In the genomic region with DNA sequence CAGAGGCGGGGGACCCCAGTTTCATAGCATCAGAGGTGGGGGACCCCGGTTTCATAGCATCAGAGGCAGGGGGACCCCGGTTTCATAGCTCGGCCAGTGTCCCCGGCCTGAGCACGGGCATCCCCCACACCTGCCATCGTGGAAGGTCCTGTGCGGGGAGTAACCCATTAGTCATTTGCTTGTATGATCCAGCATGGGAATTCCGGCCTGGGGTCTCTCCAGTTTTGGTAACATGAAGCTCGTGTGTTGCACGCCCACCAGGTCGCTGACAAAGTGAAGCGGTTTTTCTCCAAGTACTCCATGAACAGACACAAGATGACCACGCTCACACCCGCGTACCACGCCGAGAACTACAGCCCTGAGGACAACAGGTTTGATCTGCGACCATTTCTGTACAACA, we compare ENCODE assay signal across 21 cellular contexts. TPM values are rescaled to one million over a fixed set of nuclear protein-coding genes. Genes with fewer than 3 reads are reported as not detected.
"Had no signal": no experiment of that assay in that cellular context is flagged by ENCODE, and none has a peak within 500 bp of the region (broad histone marks: within the 10 kb centered on the region; RNA-seq: fewer than 3 reads in every experiment).

No MANE protein-coding gene starts in this region.

- H3K4me3 ChIP-seq: coronary artery, left lung, ovary, thyroid gland had no signal

- H3K4me1 Mint-ChIP-seq: activated B cell treated with CpG ODN at 0.5 μM for 24 hours, brain had no signal

- H3K4me1 ChIP-seq: foreskin keratinocyte had no signal

- H3K9me3 Mint-ChIP-seq: activated B cell treated with CpG ODN at 0.5 μM for 24 hours; activated naive CD4-positive, alpha-beta T cell treated with anti-CD3 and anti-CD28 coated beads for 36 hours; activated T-cell treated with anti-CD3 and anti-CD28 coated beads, Interleukin-2, amount 50 U/mL, for 24 hours; brain; central memory CD8-positive, alpha-beta T cell; naive B cell; stimulated activated naive B cell treated with anti-CD40 and anti-IgM and Interleukin-4, amounts not matched to agents 10 μg/mL and 1 μg/mL and 100 μg/mL, for 72 hours had no signal

- H3K27ac Mint-ChIP-seq: activated B cell treated with CpG ODN at 0.5 μM for 24 hours; activated naive CD4-positive, alpha-beta T cell treated with anti-CD3 and anti-CD28 coated beads for 36 hours; activated T-cell treated with anti-CD3 and anti-CD28 coated beads, Interleukin-2, amount 50 U/mL, for 24 hours; naive B cell; stimulated activated naive B cell treated with anti-CD40 and anti-IgM and Interleukin-4, amounts not matched to agents 10 μg/mL and 1 μg/mL and 100 μg/mL, for 72 hours had no signal

- H3K4me3 Mint-ChIP-seq: activated B cell treated with CpG ODN at 0.5 μM for 24 hours; activated naive CD4-positive, alpha-beta T cell treated with anti-CD3 and anti-CD28 coated beads for 36 hours; activated T-cell treated with anti-CD3 and anti-CD28 coated beads, Interleukin-2, amount 50 U/mL, for 24 hours; brain; central memory CD8-positive, alpha-beta T cell; naive B cell; stimulated activated naive B cell treated with anti-CD40 and anti-IgM and Interleukin-4, amounts not matched to agents 10 μg/mL and 1 μg/mL and 100 μg/mL, for 72 hours had no signal

- DNase-seq: activated CD4-positive, alpha-beta T cell treated with anti-CD3 and anti-CD28 coated beads for 4 hours; activated naive CD4-positive, alpha-beta T cell treated with anti-CD3 and anti-CD28 coated beads for 36 hours; activated T-cell treated with anti-CD3 and anti-CD28 coated beads, Interleukin-2, amount 50 U/mL, for 24 hours; foreskin keratinocyte; hypothalamus; left lung; naive B cell; ovary; stimulated activated naive B cell treated with anti-CD40 and anti-IgM and Interleukin-4, amounts not matched to agents 10 μg/mL and 1 μg/mL and 100 μg/mL, for 72 hours; T-helper 1 cell; T-helper 9 cell; thyroid gland had no signal

- H3K9me3 ChIP-seq: left lung, ovary, thyroid gland had no signal

- H3K27me3 ChIP-seq: foreskin keratinocyte, left lung, ovary, thyroid gland had no signal

- H3K27me3 Mint-ChIP-seq: activated B cell treated with CpG ODN at 0.5 μM for 24 hours; activated T-cell treated with anti-CD3 and anti-CD28 coated beads, Interleukin-2, amount 50 U/mL, for 24 hours; brain; central memory CD8-positive, alpha-beta T cell; naive B cell; stimulated activated naive B cell treated with anti-CD40 and anti-IgM and Interleukin-4, amounts not matched to agents 10 μg/mL and 1 μg/mL and 100 μg/mL, for 72 hours had no signal

- H3K27ac ChIP-seq: coronary artery, foreskin keratinocyte, left lung, ovary, thyroid gland had no signal

- ATAC-seq: foreskin keratinocyte; left lung; stimulated activated naive B cell treated with anti-CD40 and anti-IgM and Interleukin-4, amounts not matched to agents 10 μg/mL and 1 μg/mL and 100 μg/mL, for 72 hours had no signal

- H3K36me3 ChIP-seq: ovary had no signal

RNA-seq across cellular contexts. Expression of gene KRTAP5-7, which starts 29.0 kb away (rescaled TPM):
- total RNA-seq: activated CD8-positive, alpha-beta memory T cell treated with anti-CD3 and anti-CD28 coated beads for 36 hours; activated naive CD4-positive, alpha-beta T cell treated with anti-CD3 and anti-CD28 coated beads for 36 hours; epithelial cell of proximal tubule; foreskin keratinocyte had no signal
- polyA plus RNA-seq: fibroblast of lung, foreskin keratinocyte, keratinocyte, ovary had no signal

RNA-seq across cellular contexts. Expression of gene KRTAP5-8, which starts 39.7 kb away (rescaled TPM):
- total RNA-seq: activated CD8-positive, alpha-beta memory T cell treated with anti-CD3 and anti-CD28 coated beads for 36 hours; activated naive CD4-positive, alpha-beta T cell treated with anti-CD3 and anti-CD28 coated beads for 36 hours; epithelial cell of proximal tubule; fibroblast of lung; foreskin keratinocyte; mononuclear cell; ovary had no signal
- polyA plus RNA-seq: fibroblast of lung, foreskin keratinocyte, keratinocyte, ovary had no signal

RNA-seq across cellular contexts. Expression of gene KRTAP5-9, which starts 50.1 kb away (rescaled TPM):
- total RNA-seq: activated CD8-positive, alpha-beta memory T cell treated with anti-CD3 and anti-CD28 coated beads for 36 hours; activated naive CD4-positive, alpha-beta T cell treated with anti-CD3 and anti-CD28 coated beads for 36 hours; epithelial cell of proximal tubule; fibroblast of lung; foreskin keratinocyte; mononuclear cell had no signal
- polyA plus RNA-seq: fibroblast of lung, foreskin keratinocyte had no signal
